16 cellular contexts compared by ENCODE assay signal in genomic region chr1:7479544-7479943, GRCh38.
A peak's percentile ranks its signal among the peaks of the same experiment; 100 is the strongest.
DNase-seq lines count a peak whose midpoint lies in the region; ATAC-seq, FAIRE-seq and TF ChIP-seq lines count a peak whose summit lies in the region.
"Had no signal": no experiment of that assay in that cellular context is flagged by ENCODE, and none has a peak within 500 bp of the region (broad histone marks: within the 10 kb centered on the region; RNA-seq: fewer than 3 reads in every experiment).

No MANE protein-coding gene starts in this region.

- intact Hi-C loops in mucosa of descending colon (cut with DNase I, micrococcal nuclease) = no loop called here

- CTCF ChIA-PET in H1 (lab: Charles Lee; ENCODE audit: partially characterized antibody) = interaction anchor here (0.6 to 10.0 kb wide), 4 partner anchors 7 to 255 kb away, joined by 3 to 78 read pairs (median 6); no protein-coding TSS in a partner anchor

- no peak overlapping the region for H3K23ac ChIP-seq in H1 (ENCODE audit: insufficient read length)

- DNase-seq in NCI-H748 (lab: John Stamatoyannopoulos, UW; ENCODE audit: unreplicated experiment) (peak; percentile 45), NCI-H748 treated with DMSO at 0.1 percent for 48 hours (lab: John Stamatoyannopoulos, UW) (no peak), GM23248 (no peak), H1 (ENCODE audit: low read depth in 1 of 2, low spot score in 2 of 2) (no peak), tibial nerve (ENCODE audit: low spot score in 2 of 2) (no peak), coronary artery (ENCODE audit: low spot score) (no peak), mucosa of descending colon (no peak)
- DNase-seq: ACHN; CD4-positive, alpha-beta memory T cell; GOT3; Karpas-422; MM.1S; NCI-H2029 had no signal

- no peak overlapping the region for H3K14ac ChIP-seq in H1 (ENCODE audit: insufficient read length)

- H3K4me1 ChIP-seq in GM23248 (ENCODE audit: insufficient read depth) (peaks cover 9% of the 10 kb centered on the region), H1 (replicated peaks in 1 of 4; ENCODE audit: control insufficient read depth in 3 of 4, insufficient read depth in 4 of 4, low read length in 3 of 4) (peaks cover 0 to 4% (median 0%) of the 10 kb centered on the region in 4 experiments; a peak in 3 of 7 replicates), tibial nerve (peaks cover 0 to 30% (median 0%) of the 10 kb centered on the region in 4 donors), mucosa of descending colon (ENCODE audit: low read depth) (no peaks in the 10 kb centered on the region)
- H3K4me1 ChIP-seq: Peyer's patch had no signal

- H4K5ac ChIP-seq in H1 (ENCODE audit: insufficient read length, low read depth, low read length) = no peak overlapping the region

- H3K9ac ChIP-seq in GM23248 = no peak overlapping the region
- H3K9ac ChIP-seq in H1 (replicated peaks in 1 of 4; ENCODE audit: extremely low read depth in 1 of 4, low read depth in 3 of 4, low read length in 3 of 4) = no peak overlapping the region

- H3K4me3 ChIP-seq in GM23248 = no peak overlapping the region
- H3K4me3 ChIP-seq in H1 (ENCODE audit: extremely low read depth in 1 of 4, insufficient read depth in 2 of 4, low read depth in 3 of 4, low read length in 4 of 4) = no peak overlapping the region
- H3K4me3 ChIP-seq in tibial nerve = no peak overlapping the region
- no peak overlapping the region for H3K4me3 ChIP-seq in coronary artery
- H3K4me3 ChIP-seq in mucosa of descending colon = no peak overlapping the region
- H3K4me3 ChIP-seq: Peyer's patch had no signal

- TF ChIP-seq CTCF in H1 (IDR thresholded peaks at IDR 0.05; ENCODE audit: control extremely low read depth in 1 of 3, insufficient read depth in 1 of 3, low read depth in 1 of 3, low read length in 3 of 3) (no peak), tibial nerve (IDR thresholded peaks at IDR 0.05) (no peak), coronary artery (IDR thresholded peaks at IDR 0.05) (no peak), mucosa of descending colon (IDR thresholded peaks at IDR 0.05) (no peak)

- peak overlapping the region; percentile 79; the same call in 1 of the 2 replicates for H3K27ac ChIP-seq in GM23248
- H3K27ac ChIP-seq in H1 (ENCODE audit: low read depth, low read length) = no peak overlapping the region
- peak overlapping the region in 3 of 4 donors; percentile 56 to 89 (median 88) for H3K27ac ChIP-seq in tibial nerve
- no peak overlapping the region for H3K27ac ChIP-seq in coronary artery

- H3K18ac ChIP-seq in H1 (ENCODE audit: extremely low read depth, low read length) = no peak overlapping the region

- 90 to 92% methylated on average over 3 of the region's 3 CpGs for WGBS in GM23248 (ENCODE audit: low coverage in 1 of 2, low lambda C conversion rate in 2 of 2, missing lambda C conversion rate in 2 of 2), 2 experiments
- WGBS in H1 (ENCODE audit: extremely low coverage in 1 of 2, insufficient coverage in 1 of 2, insufficient read length in 1 of 2, insufficient replicate concordance in 2 of 2, low coverage in 1 of 2, low lambda C conversion rate in 2 of 2, missing lambda C conversion rate in 1 of 2), 2 experiments = 87% methylated on average over 2 of the region's 3 CpGs; no CpG with 5 or more reads in 1 of the 2 experiments
- WGBS in tibial nerve, 2 donors = 97 to 98% methylated on average over 3 of the region's 3 CpGs

- H2BK20ac ChIP-seq in H1 (ENCODE audit: low read length) = no peak overlapping the region

- TF ChIP-seq EP300 in H1 (IDR thresholded peaks at IDR 0.05; ENCODE audit: borderline replicate concordance in 1 of 2, low read depth in 2 of 2, low read length in 2 of 2) (no peak), tibial nerve (IDR thresholded peaks at IDR 0.05) (no peak)

- H3K4ac ChIP-seq in H1 (replicated peaks; ENCODE audit: insufficient read length, low read depth, low read length) = no peak overlapping the region

- no peaks in the 10 kb centered on the region for H3K79me2 ChIP-seq in GM23248 (ENCODE audit: insufficient read depth)
- no peaks in the 10 kb centered on the region for H3K79me2 ChIP-seq in H1 (ENCODE audit: control insufficient read depth in 1 of 2, insufficient read depth in 2 of 2, low read length in 2 of 2)

- 0 out of 2 replicates have a peak overlapping the region, but pooled peaks have one; percentile 7 for H2BK5ac ChIP-seq in H1 (ENCODE audit: low read depth, low read length)

- H3K56ac ChIP-seq in H1 (replicated peaks; ENCODE audit: insufficient read length, low read depth, low read length) = no peak overlapping the region

- FAIRE-seq in H1 (lab: Jason Lieb, UNC) = no peak
- FAIRE-seq: D721Med had no signal

- H3K9me3 ChIP-seq in GM23248 (ENCODE audit: low read depth) = no peaks in the 10 kb centered on the region
- no peaks in the 10 kb centered on the region for H3K9me3 ChIP-seq in H1 (ENCODE audit: insufficient read depth in 2 of 2, low read depth in 1 of 2, low read length in 1 of 2)
- H3K9me3 ChIP-seq in tibial nerve = no peaks in the 10 kb centered on the region
- no peaks in the 10 kb centered on the region for H3K9me3 ChIP-seq in mucosa of descending colon
- H3K9me3 ChIP-seq: Peyer's patch had no signal

- H2AFZ ChIP-seq in GM23248 (no peak overlapping the region), H1 (ENCODE audit: low read length) (no peak overlapping the region)

- TF ChIP-seq POLR2A in H1 (IDR thresholded peaks at IDR 0.05; ENCODE audit: control extremely low read depth in 1 of 2, low read depth in 2 of 2, low read length in 2 of 2) = no peak
- no peak for TF ChIP-seq POLR2A in tibial nerve (IDR thresholded peaks at IDR 0.05)
- TF ChIP-seq POLR2A in GM18505 (IDR thresholded peaks at IDR 0.05; ENCODE audit: borderline replicate concordance, extremely low read depth, insufficient read depth, insufficient read length) = no peak

- ATAC-seq in mucosa of descending colon (no peak), GM18505 (IDR thresholded peaks at IDR 0.05; ENCODE audit: unreplicated experiment) (no peak)

- no peak for TF ChIP-seq RAD21 in H1 (IDR thresholded peaks at IDR 0.05 in 1 of 2, conservative IDR thresholded peaks at IDR 0.05 in 1 of 2; ENCODE audit: low read depth in 2 of 2, low read length in 2 of 2)

- peaks cover 6% of the 10 kb centered on the region; the same call in 1 of the 2 replicates for H3K23me2 ChIP-seq in H1 (ENCODE audit: low read depth, low read length)

- no peaks in the 10 kb centered on the region for H3K9me2 ChIP-seq in GM23248 (ENCODE audit: insufficient read depth)

- no peak overlapping the region for H2BK12ac ChIP-seq in H1 (ENCODE audit: low read depth, low read length)

- H3F3A ChIP-seq in GM23248 (ENCODE audit: insufficient read depth) = 0 out of 2 replicates have a peak, but pooled peaks cover 8% of the 10 kb centered on the region

- no peak overlapping the region; the same call in 1 of the 2 replicates for H2AK5ac ChIP-seq in H1 (ENCODE audit: low read depth, low read length)

- no peak overlapping the region; the same call in 1 of the 2 replicates for H2BK15ac ChIP-seq in H1 (ENCODE audit: low read length)

- H3K79me1 ChIP-seq in H1 (ENCODE audit: low read depth, low read length) = no peaks in the 10 kb centered on the region

- H3K36me3 ChIP-seq in GM23248 (ENCODE audit: low read depth) = no peaks in the 10 kb centered on the region
- no peaks in the 10 kb centered on the region for H3K36me3 ChIP-seq in H1 (ENCODE audit: control insufficient read depth in 2 of 4, insufficient read depth in 4 of 4, low read length in 3 of 4)
- no peaks in the 10 kb centered on the region for H3K36me3 ChIP-seq in tibial nerve
- H3K36me3 ChIP-seq in mucosa of descending colon (ENCODE audit: low read depth) = no peaks in the 10 kb centered on the region
- H3K36me3 ChIP-seq: Peyer's patch had no signal

- H4K91ac ChIP-seq in H1 (replicated peaks; ENCODE audit: insufficient read length, low read length) = peak overlapping the region; percentile 13

- POLR2A ChIA-PET in H1 (lab: Charles Lee; ENCODE audit: partially characterized antibody) = no interaction called here

- no peak overlapping the region for H2BK120ac ChIP-seq in H1 (replicated peaks; ENCODE audit: low read depth, low read length)

- no peak overlapping the region for H4K8ac ChIP-seq in H1 (ENCODE audit: extremely low read depth, insufficient read depth, low read length)

- H4K20me1 ChIP-seq in GM23248 (ENCODE audit: insufficient read depth) (no peaks in the 10 kb centered on the region), H1 (replicated peaks in 1 of 2; ENCODE audit: control insufficient read depth in 1 of 2, insufficient read depth in 2 of 2, low read length in 2 of 2) (peaks cover 0 to 5% of the 10 kb centered on the region in 2 experiments)

- H3K4me2 ChIP-seq in GM23248 (ENCODE audit: unreplicated experiment) (no peak overlapping the region), H1 (ENCODE audit: insufficient read depth in 1 of 2, low read depth in 2 of 2, low read length in 2 of 2) (no peak overlapping the region)

- in situ Hi-C loops in GM23248 (cut with MboI) = no loop called here

- no peaks in the 10 kb centered on the region for H3K27me3 ChIP-seq in GM23248 (replicated peaks; ENCODE audit: insufficient read depth)
- no peaks in the 10 kb centered on the region for H3K27me3 ChIP-seq in H1 (replicated peaks in 1 of 4; ENCODE audit: control insufficient read depth in 3 of 4, extremely low read depth in 1 of 4, insufficient read depth in 3 of 4, low read length in 3 of 4)
- H3K27me3 ChIP-seq in tibial nerve = no peaks in the 10 kb centered on the region
- H3K27me3 ChIP-seq: Peyer's patch had no signal

TF ChIP-seq in H1, 55 proteins besides CTCF, POLR2A, EP300 and RAD21:
- no peak for TF ChIP-seq E2F6 (IDR thresholded peaks at IDR 0.05)
- no peak for TF ChIP-seq FOSL1 (IDR thresholded peaks at IDR 0.05; ENCODE audit: insufficient read depth, low read depth, low read length)
- no peak for TF ChIP-seq GABPA (IDR thresholded peaks at IDR 0.05; ENCODE audit: borderline replicate concordance, insufficient read depth, low read length)
- TF ChIP-seq SIN3A (conservative IDR thresholded peaks at IDR 0.05 in 1 of 2, IDR thresholded peaks at IDR 0.05 in 1 of 2; ENCODE audit: low read depth in 1 of 2, low read length in 2 of 2) = no peak
- no peak for TF ChIP-seq SP1 (IDR thresholded peaks at IDR 0.05; ENCODE audit: low read depth, low read length)

Comparison
In these comparisons a context has a peak if more than half of its experiments do, and no peak if none do; other contexts are left out.
1. H3K27ac ChIP-seq: peak in GM23248 (single experiment) and tibial nerve (3 of 4); none in H1 (single experiment) and coronary artery (0 of 2).